ENCODE assay signal across 16 cellular contexts in genomic region chr3:157500232-157500631, GRCh38. TPM values are rescaled to one million over a fixed set of nuclear protein-coding genes. Genes with fewer than 3 reads are reported as not detected.
DNase-seq lines count a peak whose midpoint lies in the region; ATAC-seq, FAIRE-seq and TF ChIP-seq lines count a peak whose summit lies in the region.
"Had no signal": no experiment of that assay in that cellular context is flagged by ENCODE, and none has a peak within 500 bp of the region (broad histone marks: within the 10 kb centered on the region; RNA-seq: fewer than 3 reads in every experiment).

No MANE protein-coding gene starts in this region.

- H3K9me3 Mint-ChIP-seq in glutamatergic neuron (ENCODE audit: unreplicated experiment), result peaks cover 4% of the 10 kb centered on the region
- H3K9me3 Mint-ChIP-seq in progenitor cell of endocrine pancreas (ENCODE audit: low read depth), result no peaks in the 10 kb centered on the region
- H3K9me3 Mint-ChIP-seq: activated T-cell treated with anti-CD3 and anti-CD28 coated beads, Interleukin-2, amount 50 U/mL, for 72 hours; memory B cell; stimulated activated naive CD8-positive, alpha-beta T cell treated with anti-CD3 and anti-CD28 coated beads, Interleukin-15, Interleukin-2, amounts not matched to agents 100 ng/mL and 50 ng/mL, for 24 hours had no signal

- peaks cover 10% of the 10 kb centered on the region for H3K4me1 Mint-ChIP-seq in glutamatergic neuron (ENCODE audit: low read depth, unreplicated experiment)
- H3K4me1 Mint-ChIP-seq in progenitor cell of endocrine pancreas (ENCODE audit: low read depth), result peaks cover 36% of the 10 kb centered on the region

- peak overlapping the region; percentile 3 for H3K4me3 Mint-ChIP-seq in glutamatergic neuron (ENCODE audit: unreplicated experiment)
- H3K4me3 Mint-ChIP-seq in progenitor cell of endocrine pancreas (ENCODE audit: low read depth), result peak overlapping the region; percentile 81
- H3K4me3 Mint-ChIP-seq: memory B cell had no signal

- H3K27me3 Mint-ChIP-seq in glutamatergic neuron (ENCODE audit: unreplicated experiment) (no peaks in the 10 kb centered on the region), progenitor cell of endocrine pancreas (no peaks in the 10 kb centered on the region)

- no peak for DNase-seq in H54 (ENCODE audit: insufficient read length, low spot score)
- peak; percentile 93 for DNase-seq in SW480 (ENCODE audit: low spot score)
- no peak for DNase-seq in glutamatergic neuron
- DNase-seq in progenitor cell of endocrine pancreas (ENCODE audit: low spot score, unreplicated experiment), result no peak
- DNase-seq in NCI-H345 (lab: John Stamatoyannopoulos, UW), result no peak
- no peak for DNase-seq in NCI-H446 treated with DMSO at 0.1 percent for 48 hours (lab: John Stamatoyannopoulos, UW)
- DNase-seq: activated CD4-positive, alpha-beta T cell treated with anti-CD3 and anti-CD28 coated beads for 48 hours; activated T-cell treated with anti-CD3 and anti-CD28 coated beads, Interleukin-2, amount 50 U/mL, for 72 hours; effector memory CD4-positive, alpha-beta T cell; NCI-H1436 had no signal

- H3K36me3 Mint-ChIP-seq in glutamatergic neuron (ENCODE audit: unreplicated experiment), result no peaks in the 10 kb centered on the region
- H3K36me3 Mint-ChIP-seq in progenitor cell of endocrine pancreas (ENCODE audit: insufficient read depth), result no peaks in the 10 kb centered on the region
- H3K36me3 Mint-ChIP-seq: memory B cell had no signal

- no peak for ATAC-seq in activated CD4-positive, CD25-positive, alpha-beta regulatory T cell treated with anti-CD3 and anti-CD28 coated beads, Interleukin-2, amount 50 U/mL, for 24 hours
- ATAC-seq in GM18520 (IDR thresholded peaks at IDR 0.05; ENCODE audit: unreplicated experiment), result no peak
- ATAC-seq: activated T-cell treated with anti-CD3 and anti-CD28 coated beads, Interleukin-2, amount 50 U/mL, for 72 hours had no signal

- FAIRE-seq in H54 (lab: Jason Lieb, UNC), result peak; percentile 75
- FAIRE-seq: GM12892 had no signal

- TF ChIP-seq CTCF in glutamatergic neuron (IDR thresholded peaks at IDR 0.05; ENCODE audit: partially characterized antibody, unreplicated experiment) (no peak), progenitor cell of endocrine pancreas (IDR thresholded peaks at IDR 0.05; ENCODE audit: unreplicated experiment) (no peak)

- H3K27ac Mint-ChIP-seq in glutamatergic neuron (ENCODE audit: unreplicated experiment) (no peak overlapping the region), progenitor cell of endocrine pancreas (peak overlapping the region; percentile 100)
- H3K27ac Mint-ChIP-seq: activated T-cell treated with anti-CD3 and anti-CD28 coated beads, Interleukin-2, amount 50 U/mL, for 72 hours; memory B cell; stimulated activated naive CD8-positive, alpha-beta T cell treated with anti-CD3 and anti-CD28 coated beads, Interleukin-15, Interleukin-2, amounts not matched to agents 100 ng/mL and 50 ng/mL, for 24 hours had no signal

- TF ChIP-seq POLR2A in H54 (IDR thresholded peaks at IDR 0.05; ENCODE audit: low read depth, low read length), result no peak

RNA-seq across cellular contexts. Expression of gene VEPH1, which starts 3.0 kb away (rescaled TPM):
- total RNA-seq in glutamatergic neuron (ENCODE audit: unreplicated experiment), result 9.3 TPM
- 12.3 and 14.5 TPM in 2 replicates for total RNA-seq in progenitor cell of endocrine pancreas
- total RNA-seq: activated T-cell treated with anti-CD3 and anti-CD28 coated beads, Interleukin-2, amount 50 U/mL, for 72 hours; HT-29 had no signal
